Comparison of ENCODE assay signal across 12 cellular contexts in genomic region chr18:9849407-9849961, GRCh38. TPM values are rescaled to one million over a fixed set of nuclear protein-coding genes. Genes with fewer than 3 reads are reported as not detected.
A peak's percentile ranks its signal among the peaks of the same experiment; 100 is the strongest.
DNase-seq lines count a peak whose midpoint lies in the region; ATAC-seq lines count a peak whose summit lies in the region.
"Had no signal": no experiment of that assay in that cellular context is flagged by ENCODE, and none has a peak within 500 bp of the region (broad histone marks: within the 10 kb centered on the region; RNA-seq: fewer than 3 reads in every experiment).

No MANE protein-coding gene starts in this region.

- no peaks in the 10 kb centered on the region for H3K27me3 ChIP-seq in CD4-positive, alpha-beta memory T cell (ENCODE audit: insufficient read depth, low read length)
- H3K27me3 ChIP-seq: adrenal gland had no signal

- H3K27me3 Mint-ChIP-seq in CD4-positive, alpha-beta memory T cell, result peaks cover 15% of the 10 kb centered on the region in 2 donors

- peak; percentile 70 for DNase-seq in GF-D8 (lab: John Stamatoyannopoulos, UW)
- peak; percentile 63 for DNase-seq in SK-N-MC (ENCODE audit: low read depth, low spot score)
- DNase-seq in iPS-NIHi11 (ENCODE audit: low spot score), result peak; percentile 28
- DNase-seq in renal cortical epithelial cell (ENCODE audit: low read depth), result peak; percentile 50
- no peak for DNase-seq in NCI-H446 treated with DMSO at 0.1 percent for 48 hours (lab: John Stamatoyannopoulos, UW)
- DNase-seq in CD4-positive, alpha-beta memory T cell, result no peak
- DNase-seq: activated CD4-positive, alpha-beta T cell treated with anti-CD3 and anti-CD28 coated beads, Interleukin-2, amount 10 ng/mL, durations not matched to agents 24 days and 14 days had no signal

- no peaks in the 10 kb centered on the region for H3K4me1 ChIP-seq in CD4-positive, alpha-beta memory T cell (ENCODE audit: insufficient read depth, low read length)

- H3K9me3 ChIP-seq in SK-N-MC (ENCODE audit: low read depth, low read length), result no peaks in the 10 kb centered on the region
- no peaks in the 10 kb centered on the region for H3K9me3 ChIP-seq in CD4-positive, alpha-beta memory T cell (ENCODE audit: control insufficient read depth in 1 of 2, low read length in 2 of 2)
- H3K9me3 ChIP-seq: adrenal gland had no signal

- no peak overlapping the region for H3K27ac ChIP-seq in SK-N-MC
- no peak overlapping the region for H3K27ac ChIP-seq in CD4-positive, alpha-beta memory T cell (ENCODE audit: low read depth, low read length)
- H3K27ac ChIP-seq: KMS-11 had no signal

- no peak overlapping the region for H3K4me3 Mint-ChIP-seq in CD4-positive, alpha-beta memory T cell
- H3K4me3 Mint-ChIP-seq: activated CD4-positive, alpha-beta T cell treated with anti-CD3 and anti-CD28 coated beads, Interleukin-2, amount 10 ng/mL, durations not matched to agents 24 days and 14 days; mesothelial cell of epicardium had no signal

- intact Hi-C loops in CD4-positive, alpha-beta memory T cell (cut with micrococcal nuclease), result no loop called here

- H3K4me1 Mint-ChIP-seq in CD4-positive, alpha-beta memory T cell, result no peaks in the 10 kb centered on the region
- H3K4me1 Mint-ChIP-seq: activated CD4-positive, alpha-beta T cell treated with anti-CD3 and anti-CD28 coated beads, Interleukin-2, amount 10 ng/mL, durations not matched to agents 24 days and 14 days had no signal

- H3K36me3 Mint-ChIP-seq in CD4-positive, alpha-beta memory T cell, result no peaks in the 10 kb centered on the region

- H3K9ac ChIP-seq in SK-N-MC (ENCODE audit: insufficient read length), result no peak overlapping the region
- H3K9ac ChIP-seq: KMS-11 had no signal

- ATAC-seq in GM19023 (IDR thresholded peaks at IDR 0.05; ENCODE audit: unreplicated experiment) (no peak), HG02981 (IDR thresholded peaks at IDR 0.05; ENCODE audit: unreplicated experiment) (no peak)

- no peak overlapping the region for H3K27ac Mint-ChIP-seq in CD4-positive, alpha-beta memory T cell
- H3K27ac Mint-ChIP-seq: activated CD4-positive, alpha-beta T cell treated with anti-CD3 and anti-CD28 coated beads, Interleukin-2, amount 10 ng/mL, durations not matched to agents 24 days and 14 days; mesothelial cell of epicardium had no signal

- CTCF ChIA-PET in CD4-positive, alpha-beta memory T cell (lab: Charles Lee; ENCODE audit: partially characterized antibody), result interaction anchor here (0.6 kb wide), 1 partner anchor 451 kb away, joined by 3 read pairs; no protein-coding TSS in a partner anchor

- H3K36me3 ChIP-seq in SK-N-MC (ENCODE audit: insufficient read depth, low read length), result no peaks in the 10 kb centered on the region
- no peaks in the 10 kb centered on the region for H3K36me3 ChIP-seq in CD4-positive, alpha-beta memory T cell (ENCODE audit: insufficient read depth, low read length)

- H3K4me3 ChIP-seq in SK-N-MC, result peak overlapping the region; percentile 10
- H3K4me3 ChIP-seq in CD4-positive, alpha-beta memory T cell (ENCODE audit: low read length in 2 of 2), result no peak overlapping the region
- H3K4me3 ChIP-seq: adrenal gland had no signal

- H3K9me3 Mint-ChIP-seq in CD4-positive, alpha-beta memory T cell, result peaks cover 0 to 1% (median 0%) of the 10 kb centered on the region in 8 donors
- H3K9me3 Mint-ChIP-seq: activated CD4-positive, alpha-beta T cell treated with anti-CD3 and anti-CD28 coated beads, Interleukin-2, amount 10 ng/mL, durations not matched to agents 24 days and 14 days; mesothelial cell of epicardium had no signal

- POLR2A ChIA-PET in CD4-positive, alpha-beta memory T cell (lab: Charles Lee; ENCODE audit: partially characterized antibody), result no interaction called here

RNA-seq across cellular contexts. Expression of gene TXNDC2, which starts 36.3 kb away (rescaled TPM):
- total RNA-seq in renal cortical epithelial cell, result not detected in 2 replicates
- not detected for total RNA-seq in CD4-positive, alpha-beta memory T cell
- not detected for polyA plus RNA-seq in CD4-positive, alpha-beta memory T cell
- total RNA-seq: activated CD4-positive, alpha-beta T cell treated with anti-CD3 and anti-CD28 coated beads, Interleukin-2, amount 10 ng/mL, durations not matched to agents 24 days and 14 days; mesothelial cell of epicardium had no signal

Comparison
In these comparisons a context has a peak if more than half of its experiments do, and no peak if none do; other contexts are left out.
1. DNase-seq: peak in GF-D8 (single experiment), SK-N-MC (single experiment), iPS-NIHi11 (single experiment) and renal cortical epithelial cell (single experiment); none in NCI-H446 treated with DMSO at 0.1 percent for 48 hours (single experiment) and CD4-positive, alpha-beta memory T cell (0 of 5).